Comparison of ENCODE assay signal across 11 cellular contexts in genomic region chr14:43207189-43207588, GRCh38.
"Had no signal": no experiment of that assay in that cellular context is flagged by ENCODE, and none has a peak within 500 bp of the region (broad histone marks: within the 10 kb centered on the region; RNA-seq: fewer than 3 reads in every experiment).

No MANE protein-coding gene starts in this region.

- H2AFZ ChIP-seq: GM23248, GM23338 had no signal

- ATAC-seq: GM23338, HCT116 had no signal

- H3K4me3 Mint-ChIP-seq: GM23338, H9, HFFc6 had no signal

- H3K36me3 ChIP-seq: HAP-1 had no signal

- H3K4me1 ChIP-seq: HAP-1 had no signal

- H3K4me1 Mint-ChIP-seq: GM23338, H9 had no signal

- H3K9me3 Mint-ChIP-seq: GM23338, H9 had no signal

- H3K9ac ChIP-seq: GM23248 had no signal

- H3K27ac Mint-ChIP-seq: GM23338, H9, HFFc6 had no signal

- H3K9me3 ChIP-seq: HAP-1 had no signal

- FAIRE-seq: H1, H54 had no signal

- DNase-seq: GM23248, GOT3, H7, H9, HCEC 1CT, HFFc6 had no signal

- H3K27ac ChIP-seq: GM23248 had no signal

- H3K4me3 ChIP-seq: GM23248, GM23338, HAP-1 had no signal

- H3K4me2 ChIP-seq: GM23338 had no signal
